Comparison of ENCODE assay signal across 20 cellular contexts in genomic region chr1:212402876-212403275, GRCh38. TPM values are rescaled to one million over a fixed set of nuclear protein-coding genes. Genes with fewer than 3 reads are reported as not detected.
DNase-seq lines count a peak whose midpoint lies in the region; ATAC-seq, FAIRE-seq and TF ChIP-seq lines count a peak whose summit lies in the region.
"Had no signal": no experiment of that assay in that cellular context is flagged by ENCODE, and none has a peak within 500 bp of the region (broad histone marks: within the 10 kb centered on the region; RNA-seq: fewer than 3 reads in every experiment).

No MANE protein-coding gene starts in this region.

- H3K4me3 Mint-ChIP-seq in MCF 10A (ENCODE audit: unreplicated experiment): no peak overlapping the region
- H3K4me3 Mint-ChIP-seq in neural progenitor cell: no peak overlapping the region

- TF ChIP-seq EP300 in K562 (IDR thresholded peaks at IDR 0.05; ENCODE audit: low read length): no peak

- H3K4me2 ChIP-seq in K562 (ENCODE audit: insufficient read depth, low read length) (no peak overlapping the region), neural progenitor cell (no peak overlapping the region)

- 60% methylated on average over 4 of the region's 4 CpGs for WGBS in K562 (ENCODE audit: insufficient coverage, low coverage, missing lambda C conversion rate)

- H3K9me3 ChIP-seq in breast epithelium (peaks cover 0 to 1% of the 10 kb centered on the region in 2 donors), K562 (replicated peaks; ENCODE audit: control insufficient read depth, insufficient read depth, low read depth, low read length) (no peaks in the 10 kb centered on the region), neural progenitor cell (ENCODE audit: low read depth) (peaks cover 2% of the 10 kb centered on the region)

- no peak for FAIRE-seq in K562 (lab: Jason Lieb, UNC)
- FAIRE-seq: GM12892, HepG2 had no signal

- BruUV-seq in MCF 10A (replicated peaks; lab: Mats Ljungman, UMichigan) (no TSS peak), K562 (replicated peaks; lab: Mats Ljungman, UMichigan) (no TSS peak)

- H3F3A ChIP-seq in neural progenitor cell (ENCODE audit: low read depth): no peaks in the 10 kb centered on the region

- H3K36me3 Mint-ChIP-seq in MCF 10A (ENCODE audit: insufficient read depth, unreplicated experiment): peaks cover 20% of the 10 kb centered on the region
- peaks cover 42% of the 10 kb centered on the region for H3K36me3 Mint-ChIP-seq in neural progenitor cell

- H3K4me3 ChIP-seq in breast epithelium (no peak overlapping the region), K562 (no peak overlapping the region), fibroblast of mammary gland (ENCODE audit: control insufficient read depth, low read depth, low read length) (no peak overlapping the region), neural progenitor cell (no peak overlapping the region)

- H3K27ac ChIP-seq in breast epithelium: no peak overlapping the region
- no peak overlapping the region for H3K27ac ChIP-seq in K562 (ENCODE audit: extremely low read depth, low read depth, low read length)
- H3K27ac ChIP-seq in neural progenitor cell: no peak overlapping the region
- H3K27ac ChIP-seq: C4-2B had no signal

- TF ChIP-seq POLR2A in breast epithelium (IDR thresholded peaks at IDR 0.05) (no peak), K562 (conservative IDR thresholded peaks at IDR 0.05) (no peak)

- no peaks in the 10 kb centered on the region for H3K9me1 ChIP-seq in K562 (ENCODE audit: control insufficient read depth, insufficient read depth, low read length)

- intact Hi-C loops in MCF 10A (cut with micrococcal nuclease) (no loop called here), breast epithelium (cut with DNase I; ENCODE audit: low total_unique reads) (no loop called here), K562 (cut with micrococcal nuclease) (no loop called here)

- H3K9ac ChIP-seq in K562 (ENCODE audit: insufficient read depth in 1 of 2, low read depth in 2 of 2, low read length in 2 of 2): no peak overlapping the region
- no peak overlapping the region for H3K9ac ChIP-seq in neural progenitor cell

- no peak overlapping the region for H2AFZ ChIP-seq in K562 (ENCODE audit: low read depth, low read length)
- H2AFZ ChIP-seq in neural progenitor cell (replicated peaks): no peak overlapping the region

- in situ Hi-C loops in K562 (cut with MboI): no loop called here
- in situ Hi-C loops in G401 (cut with HindIII; ENCODE audit: low sequenced_read_pairs): no loop called here

- ATAC-seq in K562: no peak
- no peak for ATAC-seq in GM18511 (IDR thresholded peaks at IDR 0.05; ENCODE audit: unreplicated experiment)
- ATAC-seq: HepG2, Panc1 had no signal

- no peaks in the 10 kb centered on the region for H3K27me3 Mint-ChIP-seq in MCF 10A (ENCODE audit: insufficient read depth, unreplicated experiment)
- H3K27me3 Mint-ChIP-seq in neural progenitor cell (ENCODE audit: insufficient read depth, low read depth): no peaks in the 10 kb centered on the region

- CTCF ChIA-PET in MCF 10A (lab: Yijun Ruan, JAX) (interaction anchor here (0.6 to 2.2 kb wide), 7 partner anchors 19 to 722 kb away, joined by 3 to 4 read pairs (median 3); no protein-coding TSS in a partner anchor), K562 (lab: Yijun Ruan, JAX; ENCODE audit: low intra/inter-chr PET ratio) (no interaction called here)

- POLR2A ChIA-PET in MCF 10A (lab: Yijun Ruan, JAX): interaction anchor here (0.6 to 1.3 kb wide), 4 partner anchors 10 to 265 kb away, joined by 3 to 4 read pairs (median 3); partner anchors contain the start of gene PACC1
- POLR2A ChIA-PET in K562 (lab: Yijun Ruan, JAX): no interaction called here

- no peak for TF ChIP-seq RAD21 in K562 (CRISPR knock-in tag; conservative IDR thresholded peaks at IDR 0.05 in 1 of 2, IDR thresholded peaks at IDR 0.05 in 1 of 2)

- peaks cover 19% of the 10 kb centered on the region for H3K4me1 Mint-ChIP-seq in MCF 10A (ENCODE audit: insufficient read depth, unreplicated experiment)
- H3K4me1 Mint-ChIP-seq in neural progenitor cell: no peaks in the 10 kb centered on the region

- H3K79me2 ChIP-seq in K562 (ENCODE audit: control insufficient read depth, insufficient read depth, low read length) (no peaks in the 10 kb centered on the region), neural progenitor cell (ENCODE audit: low read depth) (no peaks in the 10 kb centered on the region)

- H4K20me1 ChIP-seq in K562 (replicated peaks; ENCODE audit: control insufficient read depth, insufficient read depth, low read length): no peaks in the 10 kb centered on the region
- H4K20me1 ChIP-seq in neural progenitor cell (ENCODE audit: low read depth): no peaks in the 10 kb centered on the region

- peak overlapping the region; percentile 49 for H3K27ac Mint-ChIP-seq in MCF 10A (ENCODE audit: low read depth, unreplicated experiment)
- no peak overlapping the region for H3K27ac Mint-ChIP-seq in neural progenitor cell

- TF ChIP-seq CTCF in MCF 10A (IDR thresholded peaks at IDR 0.05; ENCODE audit: unreplicated experiment): no peak
- no peak for TF ChIP-seq CTCF in breast epithelium (IDR thresholded peaks at IDR 0.05)
- TF ChIP-seq CTCF in K562 (IDR thresholded peaks at IDR 0.05 in 2 of 3, conservative IDR thresholded peaks at IDR 0.05 in 1 of 3; ENCODE audit: insufficient read depth in 2 of 3, low read depth in 1 of 3, low read length in 3 of 3): no peak
- no peak for TF ChIP-seq CTCF in fibroblast of mammary gland (conservative IDR thresholded peaks at IDR 0.05; ENCODE audit: control insufficient read depth, insufficient read depth, low read depth, low read length)
- TF ChIP-seq CTCF in neural progenitor cell (IDR thresholded peaks at IDR 0.05): no peak

- H3K27me3 ChIP-seq in breast epithelium: no peaks in the 10 kb centered on the region
- no peaks in the 10 kb centered on the region for H3K27me3 ChIP-seq in K562 (ENCODE audit: control insufficient read depth in 2 of 2, insufficient read depth in 2 of 2, low read length in 2 of 2)
- no peaks in the 10 kb centered on the region for H3K27me3 ChIP-seq in neural progenitor cell

- H3K36me3 ChIP-seq in breast epithelium: no peaks in the 10 kb centered on the region
- H3K36me3 ChIP-seq in K562 (ENCODE audit: control insufficient read depth, insufficient read depth, low read length): peaks cover 41% of the 10 kb centered on the region
- no peaks in the 10 kb centered on the region for H3K36me3 ChIP-seq in neural progenitor cell

- H3K9me3 Mint-ChIP-seq in MCF 10A (ENCODE audit: unreplicated experiment) (peaks cover 8% of the 10 kb centered on the region), neural progenitor cell (peaks cover 3% of the 10 kb centered on the region)

- H3K4me1 ChIP-seq in breast epithelium (no peaks in the 10 kb centered on the region), K562 (replicated peaks in 1 of 2; ENCODE audit: control insufficient read depth in 2 of 2, insufficient read depth in 2 of 2, low read length in 2 of 2) (no peaks in the 10 kb centered on the region), neural progenitor cell (no peaks in the 10 kb centered on the region)

- peak; percentile 12 for DNase-seq in MCF 10A (ENCODE audit: unreplicated experiment)
- no peak for DNase-seq in breast epithelium (ENCODE audit: low spot score in 2 of 2)
- no peak for DNase-seq in K562 (ENCODE audit: extremely low read depth in 1 of 4, low spot score in 3 of 4)
- DNase-seq in fibroblast of mammary gland (ENCODE audit: low read depth): peak; percentile 3
- DNase-seq in neural progenitor cell (ENCODE audit: low spot score): no peak
- DNase-seq in G401 (ENCODE audit: low spot score): no peak
- no peak for DNase-seq in MV-4-11 (lab: John Stamatoyannopoulos, UW)
- DNase-seq: 8988T, DMS79, GDM1, MM.1S, NCI-H1105 treated with DMSO at 0.1 percent for 48 hours, NCI-H187 treated with DMSO at 0.1 percent for 48 hours, NCI-H774, SIG-M5 had no signal

RNA-seq across cellular contexts. Expression of gene PACC1, which starts 11.8 kb away (rescaled TPM):
- total RNA-seq in MCF 10A (2022): 23.0 and 23.3 TPM in 2 replicates
- 1 to 10 TPM; 2.7 to 6.2 (median 4.2) TPM for total RNA-seq in breast epithelium
- total RNA-seq in K562 (2011; cell fraction: chromatin; rRNA removed; ENCODE audit: low replicate concordance): 20.1 and 37.7 TPM in 2 replicates
- total RNA-seq in K562 (2011; cell fraction: nucleolus; rRNA removed): 34.2 and 37.6 TPM in 2 replicates
- 23.3 and 27.4 TPM in 2 replicates for total RNA-seq in K562 (2011; cell fraction: nucleoplasm; rRNA removed)
- total RNA-seq in K562 (2014; rRNA removed): 10.2 and 19.9 TPM in 2 replicates
- 17.7 and 19.3 TPM in 2 replicates for total RNA-seq in K562 (2014; rRNA removed; fragmentation: Illumina TruSeq; extraction: Trizol)
- 16.4 and 17.9 TPM in 2 replicates for total RNA-seq in K562 (2015; rRNA removed; fragmentation: Illumina TruSeq; extraction: Trizol)
- 14.7 and 18.1 TPM in 2 replicates for total RNA-seq in K562 (2021)
- polyA plus RNA-seq in K562 (2011; rRNA removed): 17.3 and 22.0 TPM in 2 replicates
- 23.6 and 25.5 TPM in 2 replicates for polyA plus RNA-seq in K562 (2011; cell fraction: cytosol; rRNA removed)
- 22.9 and 24.1 TPM in 2 replicates for polyA plus RNA-seq in K562 (2011; cell fraction: nucleus; rRNA removed)
- polyA plus RNA-seq in K562 (2012): 7.3 and 12.3 TPM in 2 replicates
- polyA plus RNA-seq in K562 (2014; fragmentation: Illumina TruSeq; extraction: Trizol): 13.1 and 14.9 TPM in 2 replicates
- polyA plus RNA-seq in K562 (2014; fragmentation: Nextera tagmentation; extraction: Ambion mirVana): 10 to 100 TPM in 1 of 2 experiments, 1 to 10 TPM in 1; 7.1 to 10.6 TPM
- polyA plus RNA-seq in K562 (2014; rRNA removed): 14.3 and 15.3 TPM in 2 replicates
- 21.0 and 27.3 TPM in 2 replicates for polyA minus RNA-seq in K562 (2011; rRNA and poly(A)+ RNA removed)
- polyA minus RNA-seq in K562 (2011; cell fraction: cytosol; rRNA and poly(A)+ RNA removed): 19.5 and 19.6 TPM in 2 replicates
- polyA minus RNA-seq in K562 (2011; cell fraction: nucleus; rRNA and poly(A)+ RNA removed): 23.6 and 30.5 TPM in 2 replicates
- 16.5 and 21.1 TPM in 2 replicates for total RNA-seq in neural progenitor cell (ENCODE audit: low replicate concordance)
- 12.4 and 25.2 TPM in 2 replicates for total RNA-seq in G401 (2014; rRNA removed; shearing (Covaris generic))

RNA-seq across cellular contexts. Expression of gene NENF, which starts 29.8 kb away (rescaled TPM):
- total RNA-seq in MCF 10A (2022): 110 and 122 TPM in 2 replicates
- total RNA-seq in breast epithelium: 100 to 1,000 TPM in 2 of 3 donors, 10 to 100 TPM in 1; 78.9 to 142 (median 142) TPM
- total RNA-seq in K562 (2011; cell fraction: chromatin; rRNA removed; ENCODE audit: low replicate concordance): 18.4 and 30.9 TPM in 2 replicates
- 52.2 and 53.7 TPM in 2 replicates for total RNA-seq in K562 (2011; cell fraction: nucleolus; rRNA removed)
- total RNA-seq in K562 (2011; cell fraction: nucleoplasm; rRNA removed): 47.9 and 75.6 TPM in 2 replicates
- 97.3 and 100 TPM in 2 replicates for total RNA-seq in K562 (2014; rRNA removed)
- total RNA-seq in K562 (2014; rRNA removed; fragmentation: Illumina TruSeq; extraction: Trizol): 62.9 and 72.8 TPM in 2 replicates
- 51.0 and 55.1 TPM in 2 replicates for total RNA-seq in K562 (2015; rRNA removed; fragmentation: Illumina TruSeq; extraction: Trizol)
- total RNA-seq in K562 (2021): 74.0 and 74.4 TPM in 2 replicates
- 87.6 and 92.4 TPM in 2 replicates for polyA plus RNA-seq in K562 (2011; rRNA removed)
- polyA plus RNA-seq in K562 (2011; cell fraction: cytosol; rRNA removed): 66.7 and 98.8 TPM in 2 replicates
- polyA plus RNA-seq in K562 (2011; cell fraction: nucleus; rRNA removed): 32.2 and 37.6 TPM in 2 replicates
- polyA plus RNA-seq in K562 (2012): 70.5 and 73.8 TPM in 2 replicates
- polyA plus RNA-seq in K562 (2014; fragmentation: Illumina TruSeq; extraction: Trizol): 53.4 and 59.9 TPM in 2 replicates
- 10 to 100 TPM in 1 of 2 experiments, 1 to 10 TPM in 1; 6.1 to 11.4 TPM for polyA plus RNA-seq in K562 (2014; fragmentation: Nextera tagmentation; extraction: Ambion mirVana)
- 89.2 and 95.7 TPM in 2 replicates for polyA plus RNA-seq in K562 (2014; rRNA removed)
- polyA minus RNA-seq in K562 (2011; rRNA and poly(A)+ RNA removed): 20.8 and 22.7 TPM in 2 replicates
- 15.7 and 18.1 TPM in 2 replicates for polyA minus RNA-seq in K562 (2011; cell fraction: cytosol; rRNA and poly(A)+ RNA removed)
- polyA minus RNA-seq in K562 (2011; cell fraction: nucleus; rRNA and poly(A)+ RNA removed): 4.0 and 9.8 TPM in 2 replicates
- total RNA-seq in neural progenitor cell (ENCODE audit: low replicate concordance): 6.8 and 8.2 TPM in 2 replicates
- 58.2 and 135 TPM in 2 replicates for total RNA-seq in G401 (2014; rRNA removed; shearing (Covaris generic))

Comparison
In these comparisons a context has a peak if more than half of its experiments do, and no peak if none do; other contexts are left out.
1. DNase-seq: peak in MCF 10A (single experiment) and fibroblast of mammary gland (single experiment); none in breast epithelium (0 of 2), K562 (0 of 4), neural progenitor cell (single experiment), G401 (single experiment) and MV-4-11 (single experiment).